1 cellular context compared by ENCODE assay signal in genomic region chr1:203596673-203597072, GRCh38.
TF ChIP-seq lines count a peak whose summit lies in the region.

No MANE protein-coding gene starts in this region.

TF ChIP-seq in IMR-90, 13 proteins besides CTCF, POLR2A, EP300 and RAD21 (continued from another document):
- TF ChIP-seq NFE2L2 (IDR thresholded peaks at IDR 0.05; ENCODE audit: low read depth, low read length) = no peak
- TF ChIP-seq, protein P1, sequence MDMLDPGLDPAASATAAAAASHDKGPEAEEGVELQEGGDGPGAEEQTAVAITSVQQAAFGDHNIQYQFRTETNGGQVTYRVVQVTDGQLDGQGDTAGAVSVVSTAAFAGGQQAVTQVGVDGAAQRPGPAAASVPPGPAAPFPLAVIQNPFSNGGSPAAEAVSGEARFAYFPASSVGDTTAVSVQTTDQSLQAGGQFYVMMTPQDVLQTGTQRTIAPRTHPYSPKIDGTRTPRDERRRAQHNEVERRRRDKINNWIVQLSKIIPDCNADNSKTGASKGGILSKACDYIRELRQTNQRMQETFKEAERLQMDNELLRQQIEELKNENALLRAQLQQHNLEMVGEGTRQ (IDR thresholded peaks at IDR 0.05; ENCODE audit: low read depth, low read length) = no peak
- TF ChIP-seq RCOR1 (IDR thresholded peaks at IDR 0.05; ENCODE audit: insufficient replicate concordance, low read length) = no peak
- TF ChIP-seq MXI1 (IDR thresholded peaks at IDR 0.05; ENCODE audit: borderline replicate concordance, low read depth, low read length) = no peak
- no peak for TF ChIP-seq CEBPB (IDR thresholded peaks at IDR 0.05; ENCODE audit: low read depth, low read length)
- TF ChIP-seq MAFK (IDR thresholded peaks at IDR 0.05; ENCODE audit: low read depth, low read length) = no peak
- TF ChIP-seq CHD1 (IDR thresholded peaks at IDR 0.05; ENCODE audit: low read depth, low read length) = no peak
- TF ChIP-seq RFX5 (IDR thresholded peaks at IDR 0.05; ENCODE audit: low read depth, low read length) = no peak
